11 cellular contexts compared by ENCODE assay signal in the genomic region with DNA sequence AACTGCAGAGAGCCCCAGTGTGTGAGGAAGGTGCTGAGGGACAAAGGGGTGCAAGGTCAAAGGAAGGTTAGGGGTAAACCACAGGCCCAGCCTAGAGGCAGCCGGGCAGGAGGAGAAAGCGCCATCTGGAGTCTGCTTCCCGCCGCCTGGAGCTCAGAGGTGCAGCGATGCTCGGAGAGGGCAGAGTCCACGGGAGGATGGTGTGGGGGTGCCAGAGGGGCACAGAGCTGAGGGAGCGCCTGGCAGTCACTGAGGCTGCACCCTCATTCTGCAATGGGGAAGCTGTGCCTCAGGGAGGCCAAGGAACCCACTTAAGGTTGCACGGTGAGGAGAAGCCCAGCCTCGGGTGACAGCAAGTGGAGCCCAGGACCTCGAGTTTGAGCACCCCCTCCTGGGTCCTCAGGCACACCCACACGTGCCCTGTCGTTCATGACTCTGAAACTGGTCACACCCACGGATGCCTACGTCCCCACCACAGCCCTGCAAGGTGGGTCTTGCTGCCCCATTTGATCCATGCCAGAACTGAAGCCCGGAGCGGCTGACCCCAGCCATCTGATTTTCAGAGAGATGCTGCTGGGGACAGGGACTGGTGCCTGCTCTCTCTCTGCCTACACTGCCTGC.
A peak's percentile ranks its signal among the peaks of the same experiment; 100 is the strongest.
DNase-seq lines count a peak whose midpoint lies in the region; ATAC-seq, FAIRE-seq and TF ChIP-seq lines count a peak whose summit lies in the region.
"Had no signal": no experiment of that assay in that cellular context is flagged by ENCODE, and none has a peak within 500 bp of the region (broad histone marks: within the 10 kb centered on the region; RNA-seq: fewer than 3 reads in every experiment).

No MANE protein-coding gene starts in this region.

- no peak overlapping the region for H3K27ac Mint-ChIP-seq in memory B cell

- FAIRE-seq in D721Med (lab: Jason Lieb, UNC) = no peak

- H2AFZ ChIP-seq in OCI-LY3 (ENCODE audit: low read depth, low read length) = no peak overlapping the region
- H2AFZ ChIP-seq: GM23248 had no signal

- H3K27me3 ChIP-seq in OCI-LY3 (ENCODE audit: low read depth, low read length) = peaks cover 20% of the 10 kb centered on the region

- H3K9me3 Mint-ChIP-seq in memory B cell = peaks cover 4% of the 10 kb centered on the region

- H3K79me2 ChIP-seq in OCI-LY3 (ENCODE audit: low read length) = no peaks in the 10 kb centered on the region

- peak overlapping the region; percentile 74 for H3K4me2 ChIP-seq in OCI-LY3 (ENCODE audit: low read length)

- H3K4me3 ChIP-seq in OCI-LY3 (ENCODE audit: low read length) = peak overlapping the region; percentile 71; the same call in 1 of the 2 replicates
- H3K4me3 ChIP-seq: GM23248 had no signal

- CTCF ChIA-PET in GM10248 (lab: Yijun Ruan, JAX) = interaction anchor here (1.2 to 7.7 kb wide), 9 partner anchors 9 to 112 kb away, joined by 3 to 53 read pairs (median 14); no protein-coding TSS in a partner anchor

- peaks cover 4% of the 10 kb centered on the region for H3K27me3 Mint-ChIP-seq in memory B cell

- H3K4me1 Mint-ChIP-seq in memory B cell = peaks cover 15% of the 10 kb centered on the region

- H3K36me3 Mint-ChIP-seq in memory B cell = peaks cover 6% of the 10 kb centered on the region

- no peak overlapping the region for H3K27ac ChIP-seq in OCI-LY3 (ENCODE audit: low read length)
- H3K27ac ChIP-seq: GM23248 had no signal

- TF ChIP-seq CTCF in GM10248 (IDR thresholded peaks at IDR 0.05; ENCODE audit: control extremely low read depth, extremely low read depth, low read depth, missing control alignments) (peak; percentile 40), OCI-LY3 (IDR thresholded peaks at IDR 0.05; ENCODE audit: low read depth, low read length) (peak; percentile 40), D721Med (IDR thresholded peaks at IDR 0.05; ENCODE audit: insufficient read depth, missing control alignments) (no peak)

- H3K36me3 ChIP-seq in OCI-LY3 (replicated peaks; ENCODE audit: low read depth, low read length) = no peaks in the 10 kb centered on the region

- POLR2A ChIA-PET in GM10248 (lab: Yijun Ruan, JAX) = interaction anchor here (0.6 to 2.7 kb wide), 5 partner anchors 8 to 43 kb away, joined by 3 to 13 read pairs (median 4); no protein-coding TSS in a partner anchor

- H3K4me3 Mint-ChIP-seq in memory B cell = no peak overlapping the region

- no peak overlapping the region for H3K9ac ChIP-seq in OCI-LY3 (ENCODE audit: low read length)
- H3K9ac ChIP-seq: GM23248 had no signal

- H3K4me1 ChIP-seq in OCI-LY3 (ENCODE audit: low read length) = peaks cover 39% of the 10 kb centered on the region

- peaks cover 5% of the 10 kb centered on the region; the same call in 1 of the 2 replicates for H3K9me3 ChIP-seq in OCI-LY3 (ENCODE audit: insufficient read depth, low read length)

- DNase-seq in GM10248 (ENCODE audit: extremely low spot score) (peak; percentile 39), memory B cell (ENCODE audit: low spot score in 2 of 2) (no peak), HPDE6-E6E7 (ENCODE audit: extremely low spot score) (no peak), NCI-H2196 treated with DMSO at 0.1 percent for 48 hours (lab: John Stamatoyannopoulos, UW; ENCODE audit: unreplicated experiment) (no peak), D721Med (ENCODE audit: insufficient read length, low spot score) (no peak)
- peak; percentile 77 for DNase-seq in activated effector memory CD4-positive, alpha-beta T cell treated with anti-CD3 and anti-CD28 coated beads, Interleukin-2, amount 50 U/mL, for 16 hours
- DNase-seq in effector CD8-positive, alpha-beta T cell (lab: John Stamatoyannopoulos, UW) = no peak
- DNase-seq: GM23248, mesendoderm, NCI-H524 treated with DMSO at 0.1 percent for 48 hours had no signal

- ATAC-seq in memory B cell (ENCODE audit: low read depth) = peak; percentile 16

- H4K20me1 ChIP-seq in OCI-LY3 (ENCODE audit: insufficient read depth, low read length) = no peaks in the 10 kb centered on the region

Comparison
In these comparisons a context has a peak if more than half of its experiments do, and no peak if none do; other contexts are left out.
1. DNase-seq: peak in GM10248 (single experiment) and activated effector memory CD4-positive, alpha-beta T cell treated with anti-CD3 and anti-CD28 coated beads, Interleukin-2, amount 50 U/mL, for 16 hours (single experiment); none in memory B cell (0 of 2), HPDE6-E6E7 (single experiment), NCI-H2196 treated with DMSO at 0.1 percent for 48 hours (single experiment), D721Med (single experiment) and effector CD8-positive, alpha-beta T cell (single experiment).